ENCODE assay signal across 8 cellular contexts in genomic region chr4:38663021-38663800, GRCh38. TPM values are rescaled to one million over a fixed set of nuclear protein-coding genes. Genes with fewer than 3 reads are reported as not detected.
A peak's percentile ranks its signal among the peaks of the same experiment; 100 is the strongest.
DNase-seq lines count a peak whose midpoint lies in the region; ATAC-seq and TF ChIP-seq lines count a peak whose summit lies in the region.

No MANE protein-coding gene starts in this region.

- intact Hi-C loops in breast epithelium (cut with DNase I; ENCODE audit: low total_unique reads): no loop called here

- no peak for TF ChIP-seq POLR2A in breast epithelium (IDR thresholded peaks at IDR 0.05)

- peak; percentile 29 to 37 for DNase-seq in stimulated activated CD4-positive, alpha-beta T cell treated with anti-CD3 and anti-CD28 coated beads, Interleukin-12 subunit alpha, Interleukin-12 subunit beta, amount 100 ng/mL, for 24 hours (ENCODE audit: low read depth in 2 of 2)
- no peak for DNase-seq in stimulated activated CD4-positive, alpha-beta T cell treated with anti-CD3 and anti-CD28 coated beads, Interleukin-12 subunit alpha, Interleukin-12 subunit beta, amount 100 ng/mL, for 4 hours
- DNase-seq in breast epithelium (ENCODE audit: low spot score in 2 of 2): peak in 1 of 2 donors; percentile 55
- no peak for DNase-seq in NCI-H2107 treated with DMSO at 0.1 percent for 48 hours (lab: John Stamatoyannopoulos, UW; ENCODE audit: unreplicated experiment)

- no peak for TF ChIP-seq CTCF in OCI-LY3 (IDR thresholded peaks at IDR 0.05; ENCODE audit: low read depth, low read length)
- no peak for TF ChIP-seq CTCF in breast epithelium (IDR thresholded peaks at IDR 0.05)
- no peak for TF ChIP-seq CTCF in liver (IDR thresholded peaks at IDR 0.05; ENCODE audit: low read depth, low read length, missing input control)

- 4% methylated on average over 92 of the region's 92 CpGs for WGBS in liver

- H3K27ac ChIP-seq in OCI-LY3 (ENCODE audit: low read length) (no peak overlapping the region), breast epithelium (peak overlapping the region; percentile 98 to 99), liver (ENCODE audit: low read depth in 1 of 2, low read length in 2 of 2) (peak overlapping the region; percentile 87 to 90), subcutaneous abdominal adipose tissue (ENCODE audit: low read depth, low read length) (peak overlapping the region; percentile 96)

- H3K4me2 ChIP-seq in OCI-LY3 (ENCODE audit: low read length): peak overlapping the region; percentile 98

- no peaks in the 10 kb centered on the region for H3K36me3 ChIP-seq in OCI-LY3 (replicated peaks; ENCODE audit: low read depth, low read length)
- H3K36me3 ChIP-seq in breast epithelium: no peaks in the 10 kb centered on the region
- no peaks in the 10 kb centered on the region for H3K36me3 ChIP-seq in liver (ENCODE audit: control insufficient read depth in 4 of 4, insufficient read depth in 3 of 4, low read depth in 1 of 4, low read length in 3 of 4)
- H3K36me3 ChIP-seq in subcutaneous abdominal adipose tissue (ENCODE audit: control insufficient read depth in 5 of 5, insufficient read depth in 5 of 5, low read length in 5 of 5): no peaks in the 10 kb centered on the region

- H3K9ac ChIP-seq in OCI-LY3 (ENCODE audit: low read length) (peak overlapping the region; percentile 65), liver (ENCODE audit: low read depth in 1 of 2, low read length in 2 of 2) (peak overlapping the region; percentile 38 to 63), subcutaneous abdominal adipose tissue (ENCODE audit: low read length in 5 of 5) (peak overlapping the region; percentile 68 to 91 (median 85))

- peaks cover 8% of the 10 kb centered on the region for H3K4me1 ChIP-seq in OCI-LY3 (ENCODE audit: low read length)
- H3K4me1 ChIP-seq in breast epithelium: peaks cover 0 to 7% of the 10 kb centered on the region in 2 donors
- peaks cover 0 to 35% (median 24%) of the 10 kb centered on the region in 4 donors for H3K4me1 ChIP-seq in liver (ENCODE audit: control insufficient read depth in 4 of 4, insufficient read depth in 4 of 4, low read length in 3 of 4)
- H3K4me1 ChIP-seq in subcutaneous abdominal adipose tissue (ENCODE audit: control insufficient read depth in 5 of 5, insufficient read depth in 5 of 5, low read length in 5 of 5): peaks cover 6 to 47% (median 44%) of the 10 kb centered on the region in 5 donors

- peak overlapping the region; percentile 91 for H3K4me3 ChIP-seq in OCI-LY3 (ENCODE audit: low read length)
- H3K4me3 ChIP-seq in breast epithelium: peak overlapping the region; percentile 80 to 95 (median 83)
- H3K4me3 ChIP-seq in liver (ENCODE audit: low read depth in 1 of 3, low read length in 3 of 3): peak overlapping the region; percentile 44 to 99 (median 64)
- peak overlapping the region; percentile 57 to 79 (median 70) for H3K4me3 ChIP-seq in subcutaneous abdominal adipose tissue (ENCODE audit: low read depth in 1 of 5, low read length in 5 of 5)

- ATAC-seq in HG02852 (IDR thresholded peaks at IDR 0.05; ENCODE audit: unreplicated experiment): peak; percentile 43

- peak overlapping the region; percentile 62 for H2AFZ ChIP-seq in OCI-LY3 (ENCODE audit: low read depth, low read length)

- no peaks in the 10 kb centered on the region for H4K20me1 ChIP-seq in OCI-LY3 (ENCODE audit: insufficient read depth, low read length)

- H3K9me3 ChIP-seq in OCI-LY3 (ENCODE audit: insufficient read depth, low read length) (no peaks in the 10 kb centered on the region), breast epithelium (no peaks in the 10 kb centered on the region), liver (ENCODE audit: control insufficient read depth in 4 of 4, low read length in 3 of 4) (no peaks in the 10 kb centered on the region), subcutaneous abdominal adipose tissue (ENCODE audit: control insufficient read depth in 5 of 5, low read length in 5 of 5) (no peaks in the 10 kb centered on the region)

- peak in 1 of 2 donors; percentile 5 for TF ChIP-seq RAD21 in liver (IDR thresholded peaks at IDR 0.05)

- H3K79me2 ChIP-seq in OCI-LY3 (ENCODE audit: low read length): no peaks in the 10 kb centered on the region

- H3K27me3 ChIP-seq in OCI-LY3 (ENCODE audit: low read depth, low read length) (peaks cover 77% of the 10 kb centered on the region), breast epithelium (no peaks in the 10 kb centered on the region), liver (ENCODE audit: control insufficient read depth in 4 of 4, insufficient read depth in 4 of 4, low read length in 3 of 4) (no peaks in the 10 kb centered on the region), subcutaneous abdominal adipose tissue (ENCODE audit: control insufficient read depth in 5 of 5, insufficient read depth in 4 of 5, low read length in 5 of 5) (no peaks in the 10 kb centered on the region)

TF ChIP-seq in liver, 16 proteins besides CTCF, POLR2A, EP300 and RAD21:
- no peak for TF ChIP-seq REST (IDR thresholded peaks at IDR 0.05)
- TF ChIP-seq EGR1 (IDR thresholded peaks at IDR 0.05; ENCODE audit: low read depth in 2 of 2): no peak
- TF ChIP-seq SP1 (IDR thresholded peaks at IDR 0.05): no peak
- TF ChIP-seq ATF3 (IDR thresholded peaks at IDR 0.05): no peak
- TF ChIP-seq HNF4G (IDR thresholded peaks at IDR 0.05): no peak
- TF ChIP-seq JUND (IDR thresholded peaks at IDR 0.05): no peak
- TF ChIP-seq FOXA1 (IDR thresholded peaks at IDR 0.05): no peak
- TF ChIP-seq, protein P1, sequence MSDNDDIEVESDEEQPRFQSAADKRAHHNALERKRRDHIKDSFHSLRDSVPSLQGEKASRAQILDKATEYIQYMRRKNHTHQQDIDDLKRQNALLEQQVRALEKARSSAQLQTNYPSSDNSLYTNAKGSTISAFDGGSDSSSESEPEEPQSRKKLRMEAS (IDR thresholded peaks at IDR 0.05): no peak
TF ChIP-seq in liver: peak in this region for 0.

RNA-seq across cellular contexts. Expression of gene KLF3, which starts 0.8 kb away (rescaled TPM):
- 10 to 100 TPM; 33.4 to 48.5 (median 36.0) TPM for total RNA-seq in breast epithelium
- total RNA-seq in liver: 10 to 100 TPM; 20.1 to 77.5 TPM
- polyA plus RNA-seq in liver: 10 to 100 TPM; 11.1 to 22.0 TPM

Comparison
In these comparisons a context has a peak if more than half of its experiments do, and no peak if none do; other contexts are left out.
1. DNase-seq: peak in stimulated activated CD4-positive, alpha-beta T cell treated with anti-CD3 and anti-CD28 coated beads, Interleukin-12 subunit alpha, Interleukin-12 subunit beta, amount 100 ng/mL, for 24 hours (2 of 2); none in stimulated activated CD4-positive, alpha-beta T cell treated with anti-CD3 and anti-CD28 coated beads, Interleukin-12 subunit alpha, Interleukin-12 subunit beta, amount 100 ng/mL, for 4 hours (single experiment) and NCI-H2107 treated with DMSO at 0.1 percent for 48 hours (single experiment).
2. Peak in every context shown above with its lines, with median percentiles within 50 percentile points of each other: H3K4me3 ChIP-seq and H3K9ac ChIP-seq.